1 cellular context compared by ENCODE assay signal in the genomic region with DNA sequence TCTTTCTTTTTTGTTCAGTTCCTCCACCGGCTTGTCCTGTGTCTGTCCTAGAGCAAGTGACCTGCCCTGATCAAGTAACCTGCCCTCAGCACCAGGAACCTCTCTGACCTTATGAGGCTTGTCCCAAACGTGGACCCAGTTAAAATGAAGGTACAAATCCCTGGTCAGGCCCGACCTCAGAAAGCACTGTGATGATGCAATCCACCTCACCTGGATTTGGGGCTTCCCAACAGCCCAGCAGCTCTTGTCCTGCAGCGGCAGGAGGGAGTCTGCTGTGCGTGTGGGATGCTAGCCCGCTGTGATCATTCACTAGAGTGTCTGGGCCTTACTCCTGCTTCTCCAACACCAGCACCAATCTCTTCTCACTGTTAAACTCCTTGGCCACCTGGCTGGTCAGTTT.
TF ChIP-seq lines count a peak whose summit lies in the region.

No MANE protein-coding gene starts in this region.

TF ChIP-seq in GM23338, 12 proteins besides CTCF, POLR2A, EP300 and RAD21 (continued from another document):
- TF ChIP-seq ZNF462 (CRISPR knock-in tag; IDR thresholded peaks at IDR 0.05), result no peak
